8 cellular contexts compared by ENCODE assay signal in the genomic region with DNA sequence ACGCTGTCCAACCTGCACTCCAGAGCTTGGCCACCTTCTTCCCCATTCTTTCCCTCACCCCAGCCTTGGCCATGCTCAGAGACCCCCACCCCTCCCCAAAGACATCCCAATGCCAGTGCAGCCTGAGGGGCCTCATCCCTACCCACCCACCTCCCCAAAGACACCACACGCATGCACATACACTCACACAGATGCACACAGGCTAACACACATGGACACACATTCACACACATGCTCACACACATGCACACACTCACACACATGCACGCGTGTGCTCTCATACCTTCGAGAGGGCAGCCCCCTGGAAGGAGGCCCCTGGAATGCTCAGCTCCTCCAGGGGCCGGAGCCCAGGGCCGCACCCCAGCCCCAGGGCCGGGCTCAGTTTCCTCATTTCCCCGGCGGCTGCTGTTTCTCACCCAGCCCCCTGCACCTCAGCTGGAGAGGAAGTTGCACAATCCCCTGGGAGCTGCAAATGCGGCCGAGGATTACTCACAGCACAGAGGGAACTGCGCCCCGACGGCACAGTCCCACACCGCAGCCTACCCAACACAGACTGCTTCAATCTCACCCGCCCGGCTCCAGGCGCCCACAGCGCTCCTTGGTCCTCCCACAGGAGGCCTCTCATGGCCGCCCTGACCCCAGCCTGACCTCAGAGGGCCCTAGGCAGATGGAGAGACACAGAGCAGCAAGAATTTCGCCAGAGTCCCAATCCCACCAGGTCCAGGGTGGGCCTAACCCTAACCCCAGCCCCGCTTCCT. TPM values are rescaled to one million over a fixed set of nuclear protein-coding genes. Genes with fewer than 3 reads are reported as not detected.
DNase-seq lines count a peak whose midpoint lies in the region; ATAC-seq and TF ChIP-seq lines count a peak whose summit lies in the region.

No MANE protein-coding gene starts in this region.

- H3K27me3 ChIP-seq in WERI-Rb-1 (ENCODE audit: insufficient read depth, low read depth, severe bottlenecking) (no peaks in the 10 kb centered on the region), gastrocnemius medialis (no peaks in the 10 kb centered on the region)

- H3K27ac ChIP-seq in WERI-Rb-1 (peak overlapping the region; percentile 4; the same call in 1 of the 2 replicates), gastrocnemius medialis (peak overlapping the region; percentile 97 to 99 (median 98))

- TF ChIP-seq CTCF in WERI-Rb-1 (IDR thresholded peaks at IDR 0.05; ENCODE audit: low read depth, low read length) (no peak), gastrocnemius medialis (IDR thresholded peaks at IDR 0.05 in 4 of 5, conservative IDR thresholded peaks at IDR 0.05 in 1 of 5) (peak in 2 of 5 experiments; percentile 20 to 24)

- TF ChIP-seq POLR2A in gastrocnemius medialis (IDR thresholded peaks at IDR 0.05): peak; percentile 82 to 87
- no peak for TF ChIP-seq POLR2A in erythroblast (IDR thresholded peaks at IDR 0.05; ENCODE audit: low read length)

- intact Hi-C loops in left cardiac atrium (cut with DNase I): no loop called here
- intact Hi-C loops in gastrocnemius medialis (cut with DNase I; ENCODE audit: low total_unique reads): no loop called here

- H3K36me3 ChIP-seq in WERI-Rb-1 (no peaks in the 10 kb centered on the region), gastrocnemius medialis (no peaks in the 10 kb centered on the region)

- ATAC-seq in GM21619 (IDR thresholded peaks at IDR 0.05; ENCODE audit: unreplicated experiment) (peak; percentile 64), left cardiac atrium (peak; percentile 86 to 92), gastrocnemius medialis (peak; percentile 55 to 66)

- DNase-seq in GDM1 (lab: John Stamatoyannopoulos, UW) (peak; percentile 70), HuH-7.5 (ENCODE audit: low spot score) (peak; percentile 85), WERI-Rb-1 (peak; percentile 78), left cardiac atrium (peak; percentile 83), gastrocnemius medialis (peak; percentile 87 to 88), erythroblast (lab: John Stamatoyannopoulos, UW) (no peak), cerebellar cortex (ENCODE audit: low spot score) (no peak)

- in situ Hi-C loops in gastrocnemius medialis (cut with MboI; ENCODE audit: low sequenced_read_pairs in 4 of 4): no loop called here

- H3K9me3 ChIP-seq in WERI-Rb-1 (ENCODE audit: severe bottlenecking): no peaks in the 10 kb centered on the region
- H3K9me3 ChIP-seq in gastrocnemius medialis: no peaks in the 10 kb centered on the region

- H3K4me3 ChIP-seq in WERI-Rb-1 (ENCODE audit: low read depth, low read length) (no peak overlapping the region), gastrocnemius medialis (peak overlapping the region; percentile 24 to 36 (median 34))

- H3K4me1 ChIP-seq in gastrocnemius medialis: peaks cover 95 to 100% of the 10 kb centered on the region in 2 donors

RNA-seq across cellular contexts. Expression of a gene that starts 12.1 kb away (rescaled TPM):
- 10 to 100 TPM; 33.3 to 34.6 TPM for total RNA-seq in left cardiac atrium
- total RNA-seq in gastrocnemius medialis: 100 to 1,000 TPM in 2 of 4 donors, 10 to 100 TPM in 2; 82.8 to 121 (median 93.3) TPM

RNA-seq across cellular contexts. Expression of a gene that starts 23.8 kb away (rescaled TPM):
- not detected for total RNA-seq in left cardiac atrium
- total RNA-seq in gastrocnemius medialis: not detected

RNA-seq across cellular contexts. Expression of a gene that starts 56.3 kb away (rescaled TPM):
- total RNA-seq in left cardiac atrium (1 to 10 TPM; 4.0 to 5.2 TPM), gastrocnemius medialis (1 to 10 TPM; 2.9 to 6.9 (median 5.5) TPM)

RNA-seq across cellular contexts. Expression of a gene that starts 57.2 kb away (rescaled TPM):
- total RNA-seq in left cardiac atrium (1 to 10 TPM; 2.1 to 3.1 TPM), gastrocnemius medialis (1 to 10 TPM in 3 of 4 donors, under 1 TPM in 1; 0.59 to 6.2 (median 1.8) TPM)

Comparison
In these comparisons a context has a peak if more than half of its experiments do, and no peak if none do; other contexts are left out.
1. DNase-seq: peak in GDM1 (single experiment), HuH-7.5 (single experiment), WERI-Rb-1 (single experiment), left cardiac atrium (single experiment) and gastrocnemius medialis (2 of 2); none in erythroblast (0 of 2) and cerebellar cortex (single experiment).
2. Peak in every context shown above with its lines, with median percentiles within 50 percentile points of each other: ATAC-seq.